In the genomic region with DNA sequence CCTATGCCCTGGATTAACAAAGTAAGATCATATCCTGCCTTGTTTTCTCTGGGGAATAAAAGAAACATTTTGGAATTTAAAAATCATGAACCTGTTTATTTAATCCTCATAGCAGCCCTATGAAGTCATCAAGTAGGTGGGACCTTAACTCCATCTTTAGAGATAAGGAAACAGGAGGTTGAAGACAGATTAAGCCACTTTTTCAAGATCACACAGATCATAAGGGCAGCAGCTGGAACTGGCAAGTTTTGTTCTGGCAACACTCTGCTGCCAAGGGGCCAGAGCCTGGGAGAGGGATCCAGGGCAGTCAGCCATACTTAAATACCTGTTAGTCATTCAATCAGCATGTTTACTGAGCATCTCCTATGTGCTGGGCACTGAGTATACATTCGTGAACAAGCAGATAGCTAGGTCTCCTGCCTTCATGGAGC, we compare ENCODE assay signal across 12 cellular contexts.
DNase-seq lines count a peak whose midpoint lies in the region; ATAC-seq and TF ChIP-seq lines count a peak whose summit lies in the region.
"Had no signal": no experiment of that assay in that cellular context is flagged by ENCODE, and none has a peak within 500 bp of the region (broad histone marks: within the 10 kb centered on the region; RNA-seq: fewer than 3 reads in every experiment).

No MANE protein-coding gene starts in this region.

- ATAC-seq in CD4-positive, CD25-positive, alpha-beta regulatory T cell (ENCODE audit: low read depth in 2 of 2) = no peak
- ATAC-seq in esophagus mucosa = peak; percentile 23
- ATAC-seq in naive thymus-derived CD4-positive, alpha-beta T cell = no peak

- intact Hi-C loops in naive thymus-derived CD4-positive, alpha-beta T cell (cut with micrococcal nuclease) = loop anchor here in 1 of 2 donors (5.0 kb wide), 1 partner anchor 62 kb away; the partner anchor contains the start of gene SLC1A1
- intact Hi-C loops in A673 (cut with micrococcal nuclease; ENCODE audit: unreplicated experiment) = no loop called here

- no peak overlapping the region for H3K4me3 ChIP-seq in CD4-positive, CD25-positive, alpha-beta regulatory T cell (ENCODE audit: low read depth, low read length)
- H3K4me3 ChIP-seq in naive thymus-derived CD4-positive, alpha-beta T cell (ENCODE audit: low read length) = no peak overlapping the region
- no peak overlapping the region for H3K4me3 ChIP-seq in A673 (ENCODE audit: low read depth, low read length, poor library complexity, severe bottlenecking)
- H3K4me3 ChIP-seq: BLaER1 treated with 17β-estradiol and CSF1 and Interleukin-3, amounts not matched to agents 10 nM and 100 nM; pancreas had no signal

- H3K27me3 ChIP-seq in CD4-positive, CD25-positive, alpha-beta regulatory T cell (ENCODE audit: control insufficient read depth, insufficient read depth, low read length) = no peaks in the 10 kb centered on the region
- no peaks in the 10 kb centered on the region for H3K27me3 ChIP-seq in naive thymus-derived CD4-positive, alpha-beta T cell (ENCODE audit: control insufficient read depth in 2 of 2, insufficient read depth in 2 of 2, low read length in 2 of 2)
- H3K27me3 ChIP-seq in A673 (replicated peaks; ENCODE audit: insufficient read depth, low read depth, low read length, poor library complexity) = no peaks in the 10 kb centered on the region
- H3K27me3 ChIP-seq: pancreas had no signal

- CTCF ChIA-PET in naive thymus-derived CD4-positive, alpha-beta T cell (lab: Charles Lee) = no interaction called here
- CTCF ChIA-PET in A673 (lab: Charles Lee) = no interaction called here

- no peaks in the 10 kb centered on the region for H3K36me3 ChIP-seq in CD4-positive, CD25-positive, alpha-beta regulatory T cell (ENCODE audit: control insufficient read depth, insufficient read depth, low read length)
- no peaks in the 10 kb centered on the region for H3K36me3 ChIP-seq in naive thymus-derived CD4-positive, alpha-beta T cell (ENCODE audit: control insufficient read depth in 2 of 3, insufficient read depth in 3 of 3, low read length in 3 of 3)
- H3K36me3 ChIP-seq in A673 (ENCODE audit: insufficient read depth, low read length, poor library complexity, severe bottlenecking) = no peaks in the 10 kb centered on the region
- H3K36me3 ChIP-seq: BLaER1 treated with 17β-estradiol and CSF1 and Interleukin-3, amounts not matched to agents 10 nM and 100 nM; pancreas had no signal

- H3K27ac ChIP-seq in CD4-positive, CD25-positive, alpha-beta regulatory T cell (ENCODE audit: insufficient read depth, low read length, poor library complexity, severe bottlenecking) = no peak overlapping the region
- no peak overlapping the region for H3K27ac ChIP-seq in naive thymus-derived CD4-positive, alpha-beta T cell (ENCODE audit: low read depth, low read length)
- H3K27ac ChIP-seq in A673 (ENCODE audit: low read depth, low read length, poor library complexity, severe bottlenecking) = no peak overlapping the region
- H3K27ac ChIP-seq: BLaER1 treated with 17β-estradiol and CSF1 and Interleukin-3, amounts not matched to agents 10 nM and 100 nM; pancreas had no signal

- POLR2A ChIA-PET in naive thymus-derived CD4-positive, alpha-beta T cell (lab: Charles Lee) = interaction anchor here (1.4 to 1.7 kb wide), 3 partner anchors 20 to 111 kb away, joined by 4 to 6 read pairs (median 4); no protein-coding TSS in a partner anchor
- POLR2A ChIA-PET in A673 (lab: Charles Lee; ENCODE audit: low non-redundant PET) = interaction anchor here (0.6 kb wide), 1 partner anchor 28 kb away, joined by 3 read pairs; no protein-coding TSS in a partner anchor

- peak overlapping the region in 2 of 3 donors; percentile 20 to 78 for H3K27ac Mint-ChIP-seq in CD4-positive, CD25-positive, alpha-beta regulatory T cell
- H3K27ac Mint-ChIP-seq in naive thymus-derived CD4-positive, alpha-beta T cell = peak overlapping the region in 5 of 9 donors; percentile 16 to 94 (median 63)

- peaks cover 0 to 39% (median 11%) of the 10 kb centered on the region in 4 donors for H3K4me1 Mint-ChIP-seq in CD4-positive, CD25-positive, alpha-beta regulatory T cell
- peaks cover 15 to 75% (median 55%) of the 10 kb centered on the region in 7 donors for H3K4me1 Mint-ChIP-seq in naive thymus-derived CD4-positive, alpha-beta T cell

- no peak overlapping the region for H3K4me3 Mint-ChIP-seq in CD4-positive, CD25-positive, alpha-beta regulatory T cell
- H3K4me3 Mint-ChIP-seq in naive thymus-derived CD4-positive, alpha-beta T cell = peak overlapping the region in 5 of 10 donors; percentile 29 to 53 (median 39)

- no peaks in the 10 kb centered on the region for H3K36me3 Mint-ChIP-seq in CD4-positive, CD25-positive, alpha-beta regulatory T cell
- no peaks in the 10 kb centered on the region for H3K36me3 Mint-ChIP-seq in naive thymus-derived CD4-positive, alpha-beta T cell

- BruUV-seq in A673 (replicated peaks; lab: Mats Ljungman, UMichigan) = no TSS peak

- H3K9me3 ChIP-seq in CD4-positive, CD25-positive, alpha-beta regulatory T cell (ENCODE audit: control insufficient read depth in 2 of 2, low read length in 2 of 2) = no peaks in the 10 kb centered on the region
- no peaks in the 10 kb centered on the region for H3K9me3 ChIP-seq in naive thymus-derived CD4-positive, alpha-beta T cell (ENCODE audit: control insufficient read depth in 2 of 3, low read length in 3 of 3)
- no peaks in the 10 kb centered on the region for H3K9me3 ChIP-seq in A673 (ENCODE audit: low read depth, low read length, poor library complexity, severe bottlenecking)
- H3K9me3 ChIP-seq: BLaER1 treated with 17β-estradiol and CSF1 and Interleukin-3, amounts not matched to agents 10 nM and 100 nM; pancreas had no signal

- no peak for DNase-seq in CD4-positive, CD25-positive, alpha-beta regulatory T cell
- peak; percentile 45 for DNase-seq in LHCN-M2 (ENCODE audit: low read depth)
- no peak for DNase-seq in naive thymus-derived CD4-positive, alpha-beta T cell
- DNase-seq in HUDEP-2 (lab: John Stamatoyannopoulos, UW; ENCODE audit: unreplicated experiment in 76 of 76) = no peak
- no peak for DNase-seq in stimulated activated CD4-positive, alpha-beta T cell treated with anti-CD3 and anti-CD28 coated beads, Interleukin-4, amount 100 ng/mL, for 24 hours
- no peak for DNase-seq in A673 (ENCODE audit: low spot score)
- DNase-seq in NCI-H1694 treated with DMSO at 0.1 percent for 48 hours (lab: John Stamatoyannopoulos, UW) = no peak
- DNase-seq: activated naive CD4-positive, alpha-beta T cell treated with anti-CD3 and anti-CD28 coated beads, Interleukin-2, amount 50 U/mL, for 16 hours; erythroblast; pancreas had no signal

- no peaks in the 10 kb centered on the region for H3K9me3 Mint-ChIP-seq in CD4-positive, CD25-positive, alpha-beta regulatory T cell
- no peaks in the 10 kb centered on the region for H3K9me3 Mint-ChIP-seq in naive thymus-derived CD4-positive, alpha-beta T cell

- H3K27me3 Mint-ChIP-seq in CD4-positive, CD25-positive, alpha-beta regulatory T cell = no peaks in the 10 kb centered on the region
- H3K27me3 Mint-ChIP-seq in naive thymus-derived CD4-positive, alpha-beta T cell = no peaks in the 10 kb centered on the region

- TF ChIP-seq CTCF in A673 (conservative IDR thresholded peaks at IDR 0.05; ENCODE audit: low read depth, low read length) = no peak

- peaks cover 10% of the 10 kb centered on the region for H3K4me1 ChIP-seq in CD4-positive, CD25-positive, alpha-beta regulatory T cell (ENCODE audit: control insufficient read depth, insufficient read depth, low read length, poor library complexity, severe bottlenecking)
- peaks cover 0 to 33% of the 10 kb centered on the region in 2 donors for H3K4me1 ChIP-seq in naive thymus-derived CD4-positive, alpha-beta T cell (ENCODE audit: control insufficient read depth in 2 of 2, insufficient read depth in 2 of 2, low read length in 2 of 2)
- no peaks in the 10 kb centered on the region for H3K4me1 ChIP-seq in A673 (ENCODE audit: insufficient read depth, low read length, poor library complexity, severe bottlenecking)
- H3K4me1 ChIP-seq: BLaER1 treated with 17β-estradiol and CSF1 and Interleukin-3, amounts not matched to agents 10 nM and 100 nM; pancreas had no signal
